Comparison of ENCODE assay signal across 2 cellular contexts in genomic region chr15:64763021-64763420, GRCh38.
TF ChIP-seq lines count a peak whose summit lies in the region.

No MANE protein-coding gene starts in this region.

TF ChIP-seq in GM12891, 5 proteins besides CTCF, POLR2A, EP300 and RAD21:
- TF ChIP-seq POLR2AphosphoS5 (IDR thresholded peaks at IDR 0.05; ENCODE audit: low read depth, low read length) (no peak), SPI1 (IDR thresholded peaks at IDR 0.05; ENCODE audit: low read depth, low read length) (no peak), TAF1 (IDR thresholded peaks at IDR 0.05; ENCODE audit: low read depth, low read length) (no peak), POU2F2 (IDR thresholded peaks at IDR 0.05; ENCODE audit: low read depth, low read length) (no peak), PAX5 (IDR thresholded peaks at IDR 0.05; ENCODE audit: insufficient read depth, low read length, severe bottlenecking) (no peak)

TF ChIP-seq in H1, 55 proteins besides CTCF, POLR2A, EP300 and RAD21:
- TF ChIP-seq SUZ12 (IDR thresholded peaks at IDR 0.05; ENCODE audit: low read length) (no peak), CBX8 (IDR thresholded peaks at IDR 0.05; ENCODE audit: borderline replicate concordance, low read depth, low read length) (no peak), POU5F1 (IDR thresholded peaks at IDR 0.05; ENCODE audit: low read depth, low read length) (no peak), SIN3A (conservative IDR thresholded peaks at IDR 0.05 in 1 of 2, IDR thresholded peaks at IDR 0.05 in 1 of 2; ENCODE audit: low read depth in 1 of 2, low read length in 2 of 2) (no peak), CTBP2 (IDR thresholded peaks at IDR 0.05; ENCODE audit: borderline replicate concordance, insufficient read depth, insufficient read length, low read length) (no peak), MAX (IDR thresholded peaks at IDR 0.05) (no peak), EZH2 (IDR thresholded peaks at IDR 0.05; ENCODE audit: low read depth, low read length, severe bottlenecking) (no peak), SP2 (IDR thresholded peaks at IDR 0.05; ENCODE audit: low read length) (no peak), USF2 (IDR thresholded peaks at IDR 0.05; ENCODE audit: low read length) (no peak), SP4 (IDR thresholded peaks at IDR 0.05; ENCODE audit: low read length) (no peak), RNF2 (IDR thresholded peaks at IDR 0.05; ENCODE audit: borderline replicate concordance, low read depth, low read length, missing control alignments, poor library complexity, severe bottlenecking) (no peak), GTF2F1 (IDR thresholded peaks at IDR 0.05; ENCODE audit: borderline replicate concordance, low read depth, low read length) (no peak), KDM5A (IDR thresholded peaks at IDR 0.05; ENCODE audit: low read length) (no peak), CREB1 (IDR thresholded peaks at IDR 0.05) (no peak), TCF12 (IDR thresholded peaks at IDR 0.05; ENCODE audit: low read depth, low read length) (no peak), TAF1 (IDR thresholded peaks at IDR 0.05; ENCODE audit: low read depth, low read length) (no peak)
